1 cellular context compared by ENCODE assay signal in the genomic region with DNA sequence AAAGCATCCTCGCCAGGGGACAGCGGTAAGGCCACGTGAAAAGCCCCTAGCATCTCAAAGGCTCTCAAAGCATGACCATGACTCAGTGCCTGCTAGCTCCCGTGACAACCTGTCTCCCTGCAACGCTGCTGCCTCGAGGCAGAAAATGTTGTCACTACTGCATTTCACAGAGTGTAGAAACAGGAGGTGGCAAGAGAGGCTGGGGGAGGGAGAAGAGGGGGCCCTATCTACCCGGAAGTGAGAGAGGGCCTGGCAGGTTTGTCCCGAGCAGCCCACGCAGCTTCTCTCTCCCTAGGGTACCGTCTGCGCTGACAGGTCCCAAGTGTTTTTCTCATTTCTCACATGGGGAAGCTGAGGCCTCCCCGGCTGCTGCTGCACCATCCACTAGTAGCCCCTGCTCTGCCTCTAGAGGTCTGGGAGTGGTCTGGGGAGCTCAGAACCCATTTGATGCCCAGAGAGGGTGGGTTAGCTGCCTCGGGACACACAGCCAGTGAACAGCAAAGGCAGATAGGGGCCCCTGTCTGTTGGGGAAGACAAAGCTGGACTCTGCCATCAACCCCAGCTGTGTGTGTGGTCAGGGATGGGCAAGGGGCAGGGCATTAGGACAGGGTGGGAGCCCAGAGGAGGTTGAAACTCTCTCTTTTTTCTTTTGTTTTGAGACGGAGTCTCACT.
TF ChIP-seq lines count a peak whose summit lies in the region.

No MANE protein-coding gene starts in this region.

TF ChIP-seq in SK-N-SH, 30 proteins besides CTCF, POLR2A, EP300 and RAD21 (continued from another document):
- TF ChIP-seq, protein P1, sequence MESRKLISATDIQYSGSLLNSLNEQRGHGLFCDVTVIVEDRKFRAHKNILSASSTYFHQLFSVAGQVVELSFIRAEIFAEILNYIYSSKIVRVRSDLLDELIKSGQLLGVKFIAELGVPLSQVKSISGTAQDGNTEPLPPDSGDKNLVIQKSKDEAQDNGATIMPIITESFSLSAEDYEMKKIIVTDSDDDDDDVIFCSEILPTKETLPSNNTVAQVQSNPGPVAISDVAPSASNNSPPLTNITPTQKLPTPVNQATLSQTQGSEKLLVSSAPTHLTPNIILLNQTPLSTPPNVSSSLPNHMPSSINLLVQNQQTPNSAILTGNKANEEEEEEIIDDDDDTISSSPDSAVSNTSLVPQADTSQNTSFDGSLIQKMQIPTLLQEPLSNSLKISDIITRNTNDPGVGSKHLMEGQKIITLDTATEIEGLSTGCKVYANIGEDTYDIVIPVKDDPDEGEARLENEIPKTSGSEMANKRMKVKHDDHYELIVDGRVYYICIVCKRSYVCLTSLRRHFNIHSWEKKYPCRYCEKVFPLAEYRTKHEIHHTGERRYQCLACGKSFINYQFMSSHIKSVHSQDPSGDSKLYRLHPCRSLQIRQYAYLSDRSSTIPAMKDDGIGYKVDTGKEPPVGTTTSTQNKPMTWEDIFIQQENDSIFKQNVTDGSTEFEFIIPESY (IDR thresholded peaks at IDR 0.05; ENCODE audit: borderline replicate concordance, low read depth), result no peak
- TF ChIP-seq EZH2phosphoT487 (IDR thresholded peaks at IDR 0.05; ENCODE audit: borderline replicate concordance, low read depth), result no peak
TF ChIP-seq in SK-N-SH: peak in this region for 0.
